ENCODE assay signal across 26 cellular contexts in genomic region chrX:131289527-131289926, GRCh38. TPM values are rescaled to one million over a fixed set of nuclear protein-coding genes. Genes with fewer than 3 reads are reported as not detected.
A peak's percentile ranks its signal among the peaks of the same experiment; 100 is the strongest.
DNase-seq lines count a peak whose midpoint lies in the region; ATAC-seq, FAIRE-seq and TF ChIP-seq lines count a peak whose summit lies in the region.
"Had no signal": no experiment of that assay in that cellular context is flagged by ENCODE, and none has a peak within 500 bp of the region (broad histone marks: within the 10 kb centered on the region; RNA-seq: fewer than 3 reads in every experiment).

No MANE protein-coding gene starts in this region.

- CTCF ChIA-PET in HepG2 (lab: Yijun Ruan, JAX; ENCODE audit: low intra/inter-chr PET ratio, low total read pairs) = no interaction called here

- no peaks in the 10 kb centered on the region for H4K20me1 ChIP-seq in HepG2 (ENCODE audit: insufficient read depth, low read length)

- TF ChIP-seq CTCF in HepG2 (CRISPR knock-in tag; IDR thresholded peaks at IDR 0.05) = no peak
- no peak for TF ChIP-seq CTCF in right lobe of liver (IDR thresholded peaks at IDR 0.05)
- no peak for TF ChIP-seq CTCF in esophagus muscularis mucosa (IDR thresholded peaks at IDR 0.05)
- TF ChIP-seq CTCF in type B pancreatic cell (conservative IDR thresholded peaks at IDR 0.05) = no peak
- no peak for TF ChIP-seq CTCF in omental fat pad (IDR thresholded peaks at IDR 0.05)

- no peaks in the 10 kb centered on the region for H3K79me1 ChIP-seq in neuronal stem cell (ENCODE audit: low read depth, low read length)

- POLR2A ChIA-PET in HepG2 (lab: Yijun Ruan, JAX) = no interaction called here

- H3K4me3 ChIP-seq in HepG2 (replicated peaks in 1 of 3; ENCODE audit: insufficient read depth in 1 of 3, low read depth in 2 of 3, low read length in 3 of 3) = peak overlapping the region; percentile 68 to 73 (median 72); a peak in 4 of 6 replicates
- H3K4me3 ChIP-seq in right lobe of liver = no peak overlapping the region
- H3K4me3 ChIP-seq in esophagus muscularis mucosa = peak overlapping the region in 3 of 4 donors; percentile 28 to 44 (median 33)
- H3K4me3 ChIP-seq in neuronal stem cell (ENCODE audit: low read length in 2 of 2) = no peak overlapping the region
- H3K4me3 ChIP-seq: prostate gland, SJSA1 had no signal

- H3K27ac Mint-ChIP-seq in type B pancreatic cell = no peak overlapping the region
- H3K27ac Mint-ChIP-seq: CD8-positive, alpha-beta T cell; naive thymus-derived CD8-positive, alpha-beta T cell had no signal

- DNase-seq in HepG2 (ENCODE audit: low spot score) = no peak
- DNase-seq in right lobe of liver = no peak
- DNase-seq in esophagus muscularis mucosa (ENCODE audit: extremely low spot score) = no peak
- no peak for DNase-seq in neuronal stem cell (ENCODE audit: low spot score)
- no peak for DNase-seq in type B pancreatic cell (ENCODE audit: extremely low spot score, unreplicated experiment)
- DNase-seq in amniotic stem cell (lab: John Stamatoyannopoulos, UW) = no peak
- DNase-seq in DMS 273 (lab: John Stamatoyannopoulos, UW; ENCODE audit: unreplicated experiment) = no peak
- DNase-seq in omental fat pad (ENCODE audit: low spot score) = no peak
- DNase-seq: activated CD4-positive, alpha-beta T cell treated with anti-CD3 and anti-CD28 coated beads for 1 hour; activated naive CD4-positive, alpha-beta T cell; CD8-positive, alpha-beta T cell; dermis blood vessel endothelial cell; DMS53; GF-D8; Karpas-422; naive thymus-derived CD8-positive, alpha-beta T cell; NCI-H1694 treated with DMSO at 0.1 percent for 48 hours; stimulated activated CD4-positive, alpha-beta T cell treated with anti-CD3 and anti-CD28 coated beads, Interleukin-2, amount 100 ng/mL, for 24 hours; T-helper 1 cell had no signal

- peak overlapping the region; percentile 51 for H3K4me2 ChIP-seq in HepG2 (ENCODE audit: low read depth, low read length)
- no peak overlapping the region for H3K4me2 ChIP-seq in neuronal stem cell (ENCODE audit: insufficient read depth, low read length, poor library complexity, severe bottlenecking)

- peak overlapping the region; percentile 87 for H3K27ac ChIP-seq in HepG2 (ENCODE audit: extremely low read length, insufficient read depth, low read length)
- no peak overlapping the region for H3K27ac ChIP-seq in right lobe of liver
- H3K27ac ChIP-seq in esophagus muscularis mucosa (replicated peaks in 1 of 4) = no peak overlapping the region
- no peak overlapping the region for H3K27ac ChIP-seq in neuronal stem cell (replicated peaks; ENCODE audit: low read length)
- H3K27ac ChIP-seq: epithelial cell of prostate, heart left ventricle, prostate gland, SJSA1, skin epidermis, uterus had no signal

- no peak overlapping the region for H4K8ac ChIP-seq in neuronal stem cell (ENCODE audit: low read depth, low read length)

- H2AK5ac ChIP-seq in neuronal stem cell (ENCODE audit: low read depth, low read length) = no peak overlapping the region

- H2BK12ac ChIP-seq in neuronal stem cell (ENCODE audit: low read length) = no peak overlapping the region

- H2BK5ac ChIP-seq in neuronal stem cell (ENCODE audit: low read length) = no peak overlapping the region

- ATAC-seq in HepG2 (no peak), right lobe of liver (no peak), omental fat pad (ENCODE audit: low FRiP score) (no peak)
- ATAC-seq: CD8-positive, alpha-beta T cell; naive thymus-derived CD8-positive, alpha-beta T cell had no signal

- no peaks in the 10 kb centered on the region for H3K36me3 Mint-ChIP-seq in type B pancreatic cell
- H3K36me3 Mint-ChIP-seq: CD8-positive, alpha-beta T cell; naive thymus-derived CD8-positive, alpha-beta T cell had no signal

- WGBS in HepG2 (ENCODE audit: low lambda C conversion rate) = 19% methylated on average over 4 of the region's 4 CpGs
- WGBS in right lobe of liver (ENCODE audit: insufficient coverage, low coverage, low lambda C conversion rate, missing lambda C conversion rate) = 35% methylated on average over 4 of the region's 4 CpGs
- WGBS in esophagus muscularis mucosa = 26% methylated on average over 4 of the region's 4 CpGs
- no CpG with 5 or more reads among the region's 4 CpGs for WGBS in neuronal stem cell (ENCODE audit: extremely low coverage in 2 of 2, insufficient read length in 2 of 2, insufficient replicate concordance in 1 of 2), 2 donors

- no peak for FAIRE-seq in HepG2 (lab: Jason Lieb, UNC)
- FAIRE-seq: A204.1 had no signal

- in situ Hi-C loops in HepG2 (cut with HindIII; ENCODE audit: extremely low pct_ligation_motif_present, low pct_unique_long_range_greater_than_20kb) = no loop called here

- H3K9ac ChIP-seq in HepG2 (ENCODE audit: insufficient read depth, low read depth, low read length) (no peak overlapping the region), neuronal stem cell (ENCODE audit: low read depth, low read length, poor library complexity) (no peak overlapping the region)

- H3K4me1 Mint-ChIP-seq in type B pancreatic cell (ENCODE audit: unreplicated experiment) = peaks cover 11% of the 10 kb centered on the region

- H3K4me1 ChIP-seq in HepG2 (ENCODE audit: insufficient read depth, low read length) (peaks cover 10% of the 10 kb centered on the region), right lobe of liver (no peaks in the 10 kb centered on the region), esophagus muscularis mucosa (peaks cover 0 to 13% (median 9%) of the 10 kb centered on the region in 4 donors), neuronal stem cell (ENCODE audit: control insufficient read depth in 2 of 2, insufficient read depth in 1 of 2, low read depth in 1 of 2, low read length in 2 of 2) (peaks cover 0 to 3% of the 10 kb centered on the region in 2 donors)
- H3K4me1 ChIP-seq: heart left ventricle, prostate gland, SJSA1, uterus had no signal

- intact Hi-C loops in HepG2 (cut with micrococcal nuclease; ENCODE audit: unreplicated experiment) = no loop called here
- intact Hi-C loops in right lobe of liver (cut with DNase I) = no loop called here
- intact Hi-C loops in esophagus muscularis mucosa (cut with DNase I) = no loop called here

- no peak overlapping the region for H2BK120ac ChIP-seq in neuronal stem cell (ENCODE audit: low read depth, low read length)

- peak overlapping the region; percentile 91 for H3K4me3 Mint-ChIP-seq in type B pancreatic cell
- H3K4me3 Mint-ChIP-seq: CD8-positive, alpha-beta T cell had no signal

- H3K9me3 Mint-ChIP-seq in type B pancreatic cell = no peaks in the 10 kb centered on the region
- H3K9me3 Mint-ChIP-seq: CD8-positive, alpha-beta T cell had no signal

- H3K27me3 ChIP-seq in HepG2 (ENCODE audit: control insufficient read depth in 1 of 2, insufficient read depth in 2 of 2, low read length in 2 of 2) (no peaks in the 10 kb centered on the region), right lobe of liver (no peaks in the 10 kb centered on the region), esophagus muscularis mucosa (no peaks in the 10 kb centered on the region), neuronal stem cell (ENCODE audit: control insufficient read depth in 3 of 3, insufficient read depth in 3 of 3, low read depth in 1 of 3, low read length in 3 of 3) (peaks cover 0 to 26% (median 0%) of the 10 kb centered on the region in 3 experiments)
- H3K27me3 ChIP-seq: SJSA1 had no signal

- H3K14ac ChIP-seq in neuronal stem cell (ENCODE audit: low read length) = no peak overlapping the region

- no TSS peak for BruUV-seq in HepG2 (replicated peaks; lab: Mats Ljungman, UMichigan)

- H2AFZ ChIP-seq in HepG2 (ENCODE audit: low read length) = no peak overlapping the region
- H2AFZ ChIP-seq in neuronal stem cell (ENCODE audit: low read length) = peak overlapping the region; percentile 68

- H3K23ac ChIP-seq in neuronal stem cell (ENCODE audit: low read depth, low read length, poor library complexity) = no peak overlapping the region

- peaks cover 1 to 16% of the 10 kb centered on the region in 2 experiments; a peak in 2 of 5 replicates for H3K36me3 ChIP-seq in HepG2 (replicated peaks in 1 of 2; ENCODE audit: control insufficient read depth in 1 of 2, insufficient read depth in 2 of 2, low read length in 2 of 2)
- no peaks in the 10 kb centered on the region for H3K36me3 ChIP-seq in right lobe of liver
- no peaks in the 10 kb centered on the region for H3K36me3 ChIP-seq in esophagus muscularis mucosa
- no peaks in the 10 kb centered on the region for H3K36me3 ChIP-seq in neuronal stem cell (replicated peaks in 1 of 2; ENCODE audit: control insufficient read depth in 2 of 2, insufficient read depth in 2 of 2, low read length in 2 of 2)
- H3K36me3 ChIP-seq: heart left ventricle, prostate gland, SJSA1, uterus had no signal

- TF ChIP-seq POLR2A in HepG2 (IDR thresholded peaks at IDR 0.05; ENCODE audit: insufficient read depth in 1 of 2, low read depth in 2 of 2, low read length in 2 of 2) (no peak), right lobe of liver (IDR thresholded peaks at IDR 0.05) (no peak), esophagus muscularis mucosa (IDR thresholded peaks at IDR 0.05; ENCODE audit: low read depth) (no peak)

- no peak for TF ChIP-seq RAD21 in HepG2 (CRISPR knock-in tag; IDR thresholded peaks at IDR 0.05)

- no peak overlapping the region for H3K18ac ChIP-seq in neuronal stem cell (ENCODE audit: low read length)

- no peak overlapping the region for H4K91ac ChIP-seq in neuronal stem cell (ENCODE audit: low read depth, low read length, poor library complexity)

- H3K4ac ChIP-seq in neuronal stem cell (ENCODE audit: low read length) = no peak overlapping the region

- H3K79me2 ChIP-seq in HepG2 (ENCODE audit: insufficient read depth, low read length) = no peaks in the 10 kb centered on the region

- no peaks in the 10 kb centered on the region for H3K9me3 ChIP-seq in HepG2 (ENCODE audit: low read length)
- H3K9me3 ChIP-seq in right lobe of liver = no peaks in the 10 kb centered on the region
- H3K9me3 ChIP-seq in esophagus muscularis mucosa = no peaks in the 10 kb centered on the region
- H3K9me3 ChIP-seq in neuronal stem cell (replicated peaks in 1 of 2; ENCODE audit: control insufficient read depth in 2 of 2, insufficient read depth in 1 of 2, low read depth in 1 of 2, low read length in 2 of 2) = no peaks in the 10 kb centered on the region
- H3K9me3 ChIP-seq: heart left ventricle, prostate gland, SJSA1, uterus had no signal

- H3K27me3 Mint-ChIP-seq in type B pancreatic cell = peaks cover 5% of the 10 kb centered on the region

- H2BK15ac ChIP-seq in neuronal stem cell (ENCODE audit: low read length) = no peak overlapping the region

- no peak for TF ChIP-seq EP300 in HepG2 (IDR thresholded peaks at IDR 0.05; ENCODE audit: low read depth in 2 of 2, low read length in 2 of 2)
- no peak for TF ChIP-seq EP300 in HepG2 (CRISPR knock-in tag; IDR thresholded peaks at IDR 0.05; ENCODE audit: borderline replicate concordance)
- TF ChIP-seq EP300 in esophagus muscularis mucosa (IDR thresholded peaks at IDR 0.05) = no peak

RNA-seq across cellular contexts. Expression of gene IGSF1, which starts 0.4 kb away (rescaled TPM):
- 24.8 and 58.7 TPM in 2 replicates for total RNA-seq in HepG2 (2016; rRNA removed; fragmentation: Illumina TruSeq; extraction: Trizol)
- 3.7 and 3.8 TPM in 2 replicates for total RNA-seq in HepG2 (2016; cell fraction: cytosol; rRNA removed; fragmentation: Illumina TruSeq; extraction: Trizol; ENCODE audit: low read depth)
- 22.7 and 58.3 TPM in 2 replicates for total RNA-seq in HepG2 (2016; cell fraction: insoluble cytoplasmic fraction; rRNA removed; fragmentation: Illumina TruSeq; extraction: Trizol)
- total RNA-seq in HepG2 (2016; cell fraction: membrane; rRNA removed; fragmentation: Illumina TruSeq; extraction: Trizol) = 10.9 and 11.5 TPM in 2 replicates
- total RNA-seq in HepG2 (2016; cell fraction: nucleus; rRNA removed; fragmentation: Illumina TruSeq; extraction: Trizol) = 54.0 and 67.7 TPM in 2 replicates
- polyA plus RNA-seq in HepG2 (2011; rRNA removed) = 108 and 134 TPM in 2 replicates
- polyA plus RNA-seq in HepG2 (2011; cell fraction: cytosol; rRNA removed) = 83.2 and 110 TPM in 2 replicates
- polyA plus RNA-seq in HepG2 (2011; cell fraction: nucleus; rRNA removed) = 140 and 182 TPM in 2 replicates
- polyA plus RNA-seq in HepG2 (2012) = 175 and 188 TPM in 2 replicates
- 5.3 and 6.3 TPM in 2 replicates for polyA plus RNA-seq in HepG2 (2016; cell fraction: cytosol; fragmentation: Illumina TruSeq; extraction: Trizol; ENCODE audit: low read depth)
- polyA plus RNA-seq in HepG2 (2016; cell fraction: insoluble cytoplasmic fraction; fragmentation: Illumina TruSeq; extraction: Trizol; ENCODE audit: low read depth) = 21.5 and 25.4 TPM in 2 replicates
- polyA plus RNA-seq in HepG2 (2016; cell fraction: membrane; fragmentation: Illumina TruSeq; extraction: Trizol; ENCODE audit: low read depth) = 10.2 TPM in 2 replicates
- polyA plus RNA-seq in HepG2 (2016; cell fraction: nucleus; fragmentation: Illumina TruSeq; extraction: Trizol; ENCODE audit: insufficient read depth, low read depth) = 83.2 and 83.9 TPM in 2 replicates
- polyA minus RNA-seq in HepG2 (2011; rRNA and poly(A)+ RNA removed; ENCODE audit: low replicate concordance) = 0.70 and 117 TPM in 2 replicates
- polyA minus RNA-seq in HepG2 (2011; cell fraction: cytosol; rRNA and poly(A)+ RNA removed) = 50.5 and 76.1 TPM in 2 replicates
- polyA minus RNA-seq in HepG2 (2011; cell fraction: nucleus; rRNA and poly(A)+ RNA removed) = 42.1 and 64.9 TPM in 2 replicates
- total RNA-seq in right lobe of liver = under 1 TPM; 0.24 to 0.64 (median 0.40) TPM
- 1 to 10 TPM; 1.2 to 4.3 (median 3.0) TPM for total RNA-seq in esophagus muscularis mucosa
- 11.6 TPM for polyA plus RNA-seq in neuronal stem cell (2013, experiment 1 of 2)
- polyA plus RNA-seq in neuronal stem cell (2013, experiment 2 of 2) = 11.9 TPM
- 15.7 and 19.2 TPM in 2 replicates for total RNA-seq in type B pancreatic cell (ENCODE audit: low replicate concordance)
- 1 to 10 TPM in 2 of 4 donors, under 1 TPM in 2; 0.63 to 2.0 (median 1.2) TPM for total RNA-seq in omental fat pad
- total RNA-seq: CD8-positive, alpha-beta T cell; dermis blood vessel endothelial cell; naive thymus-derived CD8-positive, alpha-beta T cell; SJSA1 had no signal
- polyA plus RNA-seq: naive thymus-derived CD8-positive, alpha-beta T cell had no signal

Comparison
In these comparisons a context has a peak if more than half of its experiments do, and no peak if none do; other contexts are left out.
1. H3K4me3 ChIP-seq: peak in HepG2 (3 of 3) and esophagus muscularis mucosa (3 of 4); none in right lobe of liver (0 of 3) and neuronal stem cell (0 of 2).